ENCODE assay signal across 1 cellular context in the genomic region with DNA sequence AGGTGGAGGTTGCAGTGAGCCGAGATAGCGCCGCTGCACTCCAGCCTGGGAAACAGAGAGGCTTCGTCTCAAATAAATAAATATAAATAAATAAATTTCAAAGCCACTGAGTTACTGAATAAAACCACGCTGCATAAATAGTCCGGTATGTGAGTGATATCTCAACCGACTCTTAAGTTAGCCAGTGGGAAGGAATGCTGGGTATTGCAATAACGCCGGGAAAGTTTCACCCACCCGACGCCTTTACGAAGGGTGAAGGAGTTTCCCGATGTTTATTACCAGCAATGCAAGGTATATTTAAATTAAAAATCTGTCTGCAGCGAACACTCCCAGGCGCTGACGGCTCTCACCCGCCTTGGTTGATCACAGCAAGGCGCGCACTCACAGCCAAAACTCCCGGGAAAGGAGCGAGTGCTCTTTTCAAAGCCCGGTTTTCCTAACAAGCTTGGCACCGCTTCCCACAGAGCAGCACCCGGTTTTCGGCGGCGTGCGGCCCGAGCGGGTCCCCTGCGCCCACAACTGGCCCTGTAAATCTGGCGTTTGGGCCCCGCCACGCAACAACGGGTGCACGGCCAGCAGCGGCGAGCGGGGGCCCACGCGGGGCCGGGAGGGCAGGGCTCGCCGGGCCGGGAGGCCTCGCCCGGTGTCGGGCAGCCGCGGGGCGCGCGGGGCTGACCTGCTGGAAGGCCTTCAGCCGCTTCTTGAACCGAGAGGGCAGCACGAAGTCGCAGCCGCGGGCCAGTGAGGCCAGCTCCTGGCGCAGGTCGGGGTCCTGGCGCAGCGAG.
TF ChIP-seq lines count a peak whose summit lies in the region.

No MANE protein-coding gene starts in this region.

TF ChIP-seq in A549, 52 proteins besides CTCF, POLR2A, EP300 and RAD21 (continued from another document):
- TF ChIP-seq, protein P1, sequence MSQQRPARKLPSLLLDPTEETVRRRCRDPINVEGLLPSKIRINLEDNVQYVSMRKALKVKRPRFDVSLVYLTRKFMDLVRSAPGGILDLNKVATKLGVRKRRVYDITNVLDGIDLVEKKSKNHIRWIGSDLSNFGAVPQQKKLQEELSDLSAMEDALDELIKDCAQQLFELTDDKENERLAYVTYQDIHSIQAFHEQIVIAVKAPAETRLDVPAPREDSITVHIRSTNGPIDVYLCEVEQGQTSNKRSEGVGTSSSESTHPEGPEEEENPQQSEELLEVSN (IDR thresholded peaks at IDR 0.05; ENCODE audit: borderline replicate concordance, low read depth) = no peak
- TF ChIP-seq FOSL2 (IDR thresholded peaks at IDR 0.05) (no peak), FOSL2 (CRISPR knock-in tag; IDR thresholded peaks at IDR 0.05) (no peak), BHLHE40 (IDR thresholded peaks at IDR 0.05; ENCODE audit: low read depth, low read length) (no peak), EHF (CRISPR knock-in tag; IDR thresholded peaks at IDR 0.05) (no peak)
- TF ChIP-seq, protein P2, sequence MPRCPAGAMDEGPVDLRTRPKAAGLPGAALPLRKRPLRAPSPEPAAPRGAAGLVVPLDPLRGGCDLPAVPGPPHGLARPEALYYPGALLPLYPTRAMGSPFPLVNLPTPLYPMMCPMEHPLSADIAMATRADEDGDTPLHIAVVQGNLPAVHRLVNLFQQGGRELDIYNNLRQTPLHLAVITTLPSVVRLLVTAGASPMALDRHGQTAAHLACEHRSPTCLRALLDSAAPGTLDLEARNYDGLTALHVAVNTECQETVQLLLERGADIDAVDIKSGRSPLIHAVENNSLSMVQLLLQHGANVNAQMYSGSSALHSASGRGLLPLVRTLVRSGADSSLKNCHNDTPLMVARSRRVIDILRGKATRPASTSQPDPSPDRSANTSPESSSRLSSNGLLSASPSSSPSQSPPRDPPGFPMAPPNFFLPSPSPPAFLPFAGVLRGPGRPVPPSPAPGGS (IDR thresholded peaks at IDR 0.05) = no peak
- TF ChIP-seq, protein P3, sequence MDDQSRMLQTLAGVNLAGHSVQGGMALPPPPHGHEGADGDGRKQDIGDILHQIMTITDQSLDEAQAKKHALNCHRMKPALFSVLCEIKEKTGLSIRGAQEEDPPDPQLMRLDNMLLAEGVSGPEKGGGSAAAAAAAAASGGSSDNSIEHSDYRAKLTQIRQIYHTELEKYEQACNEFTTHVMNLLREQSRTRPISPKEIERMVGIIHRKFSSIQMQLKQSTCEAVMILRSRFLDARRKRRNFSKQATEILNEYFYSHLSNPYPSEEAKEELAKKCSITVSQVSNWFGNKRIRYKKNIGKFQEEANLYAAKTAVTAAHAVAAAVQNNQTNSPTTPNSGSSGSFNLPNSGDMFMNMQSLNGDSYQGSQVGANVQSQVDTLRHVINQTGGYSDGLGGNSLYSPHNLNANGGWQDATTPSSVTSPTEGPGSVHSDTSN (IDR thresholded peaks at IDR 0.05) = no peak
